Comparison of ENCODE assay signal across 16 cellular contexts in the genomic region with DNA sequence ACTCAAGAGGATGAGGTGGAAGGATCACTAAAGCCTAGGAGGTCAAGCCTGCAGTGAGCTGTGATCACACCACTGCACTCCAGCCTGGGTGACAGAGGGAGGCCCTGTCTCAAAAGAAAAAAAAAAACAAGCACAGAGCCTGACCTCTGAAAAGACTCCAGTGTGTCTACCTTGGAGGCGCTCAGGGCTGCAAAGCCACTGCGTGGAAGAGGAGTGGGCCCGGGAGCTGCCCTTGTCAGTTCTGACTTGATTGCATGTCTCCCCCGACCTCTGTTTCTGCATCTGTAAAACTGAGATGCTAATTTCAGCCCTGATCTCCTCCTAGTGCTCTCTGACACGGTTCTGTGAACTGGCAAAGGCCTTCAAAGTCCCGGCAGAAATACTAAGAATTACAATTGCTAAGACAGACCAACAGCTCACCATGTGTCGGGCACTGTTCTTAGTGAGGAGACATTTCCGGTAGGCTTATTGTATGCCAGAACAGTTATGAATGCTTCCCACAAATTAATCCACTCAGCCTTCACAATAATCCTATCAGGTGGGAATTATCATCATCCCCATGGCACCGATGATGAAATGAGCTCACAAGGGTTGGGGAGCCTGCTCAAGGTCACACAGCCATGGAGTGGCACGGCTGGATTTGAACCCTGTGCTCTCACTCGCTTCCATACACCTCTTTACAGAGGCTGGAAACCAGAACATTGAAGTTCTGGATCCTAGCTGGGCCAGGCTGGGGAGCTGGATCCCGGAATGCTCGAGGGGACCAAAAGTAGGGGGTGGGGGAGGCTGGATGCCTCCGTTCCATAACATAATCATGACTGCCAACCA. TPM values are rescaled to one million over a fixed set of nuclear protein-coding genes. Genes with fewer than 3 reads are reported as not detected.
DNase-seq lines count a peak whose midpoint lies in the region; ATAC-seq and TF ChIP-seq lines count a peak whose summit lies in the region.
"Had no signal": no experiment of that assay in that cellular context is flagged by ENCODE, and none has a peak within 500 bp of the region (broad histone marks: within the 10 kb centered on the region; RNA-seq: fewer than 3 reads in every experiment).

No MANE protein-coding gene starts in this region.

- H3K4me3 ChIP-seq in CD8-positive, alpha-beta memory T cell (ENCODE audit: low read length) = no peak overlapping the region
- H3K4me3 ChIP-seq in endodermal cell (ENCODE audit: low read length) = no peak overlapping the region

- H3K27me3 Mint-ChIP-seq in CD8-positive, alpha-beta memory T cell = peaks cover 0 to 2% of the 10 kb centered on the region in 2 donors
- H3K27me3 Mint-ChIP-seq in endodermal cell (ENCODE audit: insufficient read depth) = no peaks in the 10 kb centered on the region
- H3K27me3 Mint-ChIP-seq: CD4-positive, alpha-beta memory T cell; progenitor cell of endocrine pancreas had no signal

- H3K9me3 Mint-ChIP-seq in CD8-positive, alpha-beta memory T cell = no peaks in the 10 kb centered on the region
- H3K9me3 Mint-ChIP-seq in endodermal cell = no peaks in the 10 kb centered on the region

- H3K27ac ChIP-seq in CD8-positive, alpha-beta memory T cell (ENCODE audit: low read depth, low read length) = no peak overlapping the region
- H3K27ac ChIP-seq in endodermal cell (ENCODE audit: low read depth, low read length) = no peak overlapping the region

- intact Hi-C loops in posterior vena cava (cut with DNase I) = no loop called here

- POLR2A ChIA-PET in CD8-positive, alpha-beta memory T cell (lab: Charles Lee) = no interaction called here

- WGBS in endodermal cell (ENCODE audit: insufficient coverage in 1 of 2, insufficient read length in 1 of 2), 2 experiments = 88 to 93% methylated on average over 8 to 11 of the region's 14 CpGs

- H3K4me1 ChIP-seq in CD8-positive, alpha-beta memory T cell (ENCODE audit: insufficient read depth, low read length) = peaks cover 75% of the 10 kb centered on the region
- H3K4me1 ChIP-seq in endodermal cell (ENCODE audit: control insufficient read depth, insufficient read depth, low read length) = peaks cover 10% of the 10 kb centered on the region

- DNase-seq in CD8-positive, alpha-beta memory T cell = no peak
- peak; percentile 41 for DNase-seq in NCI-H82 treated with DMSO at 0.1 percent for 48 hours (lab: John Stamatoyannopoulos, UW; ENCODE audit: unreplicated experiment)
- no peak for DNase-seq in endodermal cell
- DNase-seq in posterior vena cava (ENCODE audit: low spot score) = peak; percentile 18
- no peak for DNase-seq in epidermal melanocyte (ENCODE audit: insufficient read length, low spot score)
- DNase-seq in cerebellar nuclear complex (lab: John Stamatoyannopoulos, UW) = no peak
- DNase-seq: CD4-positive, alpha-beta memory T cell; effector CD8-positive, alpha-beta T cell; NCI-H1048; NCI-H446; SHP77; stimulated activated CD4-positive, alpha-beta T cell treated with anti-CD3 and anti-CD28 coated beads, Interleukin-4, amount 100 ng/mL, for 1 hour; stimulated activated naive CD8-positive, alpha-beta T cell treated with anti-CD3 and anti-CD28 coated beads, Interleukin-15, Interleukin-2, amounts not matched to agents 100 U/mL and 50 U/mL, for 24 hours had no signal

- peak overlapping the region in 1 of 7 donors; percentile 28 for H3K4me3 Mint-ChIP-seq in CD8-positive, alpha-beta memory T cell
- H3K4me3 Mint-ChIP-seq in endodermal cell = no peak overlapping the region

- peak overlapping the region in 5 of 8 donors; percentile 17 to 92 (median 38) for H3K27ac Mint-ChIP-seq in CD8-positive, alpha-beta memory T cell
- H3K27ac Mint-ChIP-seq in endodermal cell = peak overlapping the region; percentile 44

- ATAC-seq in GM21723 (IDR thresholded peaks at IDR 0.05; ENCODE audit: unreplicated experiment) (no peak), GM21360 (IDR thresholded peaks at IDR 0.05; ENCODE audit: unreplicated experiment) (no peak)
- ATAC-seq: stimulated activated naive CD8-positive, alpha-beta T cell treated with anti-CD3 and anti-CD28 coated beads, Interleukin-15, Interleukin-2, amounts not matched to agents 100 U/mL and 50 U/mL, for 24 hours had no signal

- H3K9ac ChIP-seq in endodermal cell (ENCODE audit: extremely low read depth, low read length, poor library complexity, severe bottlenecking) = no peak overlapping the region

- H3K9me3 ChIP-seq in CD8-positive, alpha-beta memory T cell (ENCODE audit: low read length) = no peaks in the 10 kb centered on the region
- no peaks in the 10 kb centered on the region for H3K9me3 ChIP-seq in endodermal cell (ENCODE audit: control insufficient read depth, low read length)

- peaks cover 0 to 33% (median 0%) of the 10 kb centered on the region in 3 donors for H3K36me3 Mint-ChIP-seq in CD8-positive, alpha-beta memory T cell
- H3K36me3 Mint-ChIP-seq in endodermal cell (ENCODE audit: low read depth) = no peaks in the 10 kb centered on the region

- H3K36me3 ChIP-seq in CD8-positive, alpha-beta memory T cell (ENCODE audit: insufficient read depth, low read length) = peaks cover 4% of the 10 kb centered on the region
- H3K36me3 ChIP-seq in endodermal cell (ENCODE audit: control insufficient read depth, insufficient read depth, low read length) = peaks cover 10% of the 10 kb centered on the region

- H3K4me1 Mint-ChIP-seq in CD8-positive, alpha-beta memory T cell = peaks cover 62 to 85% (median 77%) of the 10 kb centered on the region in 3 donors
- peaks cover 47% of the 10 kb centered on the region for H3K4me1 Mint-ChIP-seq in endodermal cell

- CTCF ChIA-PET in CD8-positive, alpha-beta memory T cell (lab: Charles Lee) = no interaction called here

- TF ChIP-seq CTCF in endodermal cell (conservative IDR thresholded peaks at IDR 0.05) = no peak

- H3K27me3 ChIP-seq in CD8-positive, alpha-beta memory T cell (ENCODE audit: insufficient read depth, low read length, poor library complexity, severe bottlenecking) = no peaks in the 10 kb centered on the region
- no peaks in the 10 kb centered on the region for H3K27me3 ChIP-seq in endodermal cell (ENCODE audit: control insufficient read depth, insufficient read depth, low read length, poor library complexity, severe bottlenecking)

RNA-seq across cellular contexts. Expression of gene AKT2, which starts 3.5 kb away (rescaled TPM):
- 100 to 1,000 TPM; 124 to 132 TPM for total RNA-seq in CD8-positive, alpha-beta memory T cell
- 27.0 TPM for polyA plus RNA-seq in CD8-positive, alpha-beta memory T cell
- total RNA-seq in endodermal cell (100 to 1,000 TPM; 190 to 208 TPM), posterior vena cava (10 to 100 TPM; 80.4 to 85.1 TPM)
- 107 TPM for polyA plus RNA-seq in endodermal cell (2013, experiment 1 of 2)
- polyA plus RNA-seq in endodermal cell (2013, experiment 2 of 2) = 99.8 TPM

RNA-seq across cellular contexts. Expression of gene CCNP, which starts 55.1 kb away (rescaled TPM):
- under 1 TPM in 1 of 2 experiments, not detected in 1; 0.11 TPM for total RNA-seq in CD8-positive, alpha-beta memory T cell
- polyA plus RNA-seq in CD8-positive, alpha-beta memory T cell = not detected
- total RNA-seq in endodermal cell (1 to 10 TPM in 1 of 2 donors, under 1 TPM in 1; 0.73 to 1.4 TPM), posterior vena cava (under 1 TPM in 1 of 2 donors, not detected in 1; 0.42 TPM)
- 0.21 TPM for polyA plus RNA-seq in endodermal cell (2013, experiment 1 of 2)
- polyA plus RNA-seq in endodermal cell (2013, experiment 2 of 2) = 0.41 TPM
- polyA plus RNA-seq: CD4-positive, alpha-beta memory T cell had no signal

Comparison
In these comparisons a context has a peak if more than half of its experiments do, and no peak if none do; other contexts are left out.
1. DNase-seq: peak in NCI-H82 treated with DMSO at 0.1 percent for 48 hours (single experiment) and posterior vena cava (single experiment); none in CD8-positive, alpha-beta memory T cell (0 of 5), endodermal cell (single experiment), epidermal melanocyte (single experiment) and cerebellar nuclear complex (0 of 2).